ENCODE assay signal across 8 cellular contexts in the genomic region with DNA sequence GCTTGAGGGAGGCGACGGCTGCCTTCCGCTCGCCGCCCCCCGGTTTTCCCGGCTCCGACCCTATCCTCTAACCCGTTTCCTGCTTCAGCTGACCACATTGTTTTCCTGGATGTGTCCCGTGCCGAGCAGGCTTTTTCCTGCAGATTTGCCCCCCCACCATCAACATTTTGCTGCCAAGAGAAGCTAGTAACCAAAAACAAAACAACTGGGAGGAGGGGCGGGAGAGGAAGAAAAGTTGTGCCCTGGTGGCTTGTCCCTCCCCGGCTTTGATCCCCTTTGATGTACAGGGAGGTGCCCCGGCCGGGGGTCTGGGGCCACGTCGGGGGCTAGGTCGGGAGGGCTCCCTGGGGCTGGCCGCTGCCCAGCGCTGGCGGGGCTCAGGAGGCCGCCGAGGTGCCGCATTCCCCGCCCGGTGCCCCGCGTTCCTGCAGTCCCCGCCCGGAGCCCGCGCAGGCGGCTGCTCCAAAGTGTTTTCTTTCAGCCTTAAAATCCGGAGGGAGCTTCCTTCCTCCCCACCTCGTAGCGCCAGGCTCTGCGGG. TPM values are rescaled to one million over a fixed set of nuclear protein-coding genes. Genes with fewer than 3 reads are reported as not detected.
DNase-seq lines count a peak whose midpoint lies in the region; ATAC-seq, FAIRE-seq and TF ChIP-seq lines count a peak whose summit lies in the region.
"Not testable (repeated sequence)": the region's sequence is repeated elsewhere in the genome, so short reads cannot be mapped to it uniquely, and the experiment has no call there.

No MANE protein-coding gene starts in this region.

- POLR2A ChIA-PET in A673 (lab: Charles Lee; ENCODE audit: low non-redundant PET) = not testable (repeated sequence)

- not testable (repeated sequence) for H3F3A ChIP-seq in GM23338 (replicated peaks; ENCODE audit: low read depth)

- not testable (repeated sequence) for H3K4me2 ChIP-seq in GM23338

- not testable (repeated sequence) for H3K79me2 ChIP-seq in GM23338 (replicated peaks; ENCODE audit: insufficient read depth)

- H3K27ac Mint-ChIP-seq in GM23338; activated T-cell treated with anti-CD3 and anti-CD28 coated beads, Interleukin-2, amount 50 U/mL, for 24 hours; natural killer cell: not testable (repeated sequence)
- H3K27ac Mint-ChIP-seq in stimulated activated naive CD8-positive, alpha-beta T cell treated with anti-CD3 and anti-CD28 coated beads, Interleukin-15, Interleukin-2, amounts not matched to agents 100 ng/mL and 50 ng/mL, for 24 hours = peak overlapping the region; percentile 68

- not testable (repeated sequence) for H3K36me3 Mint-ChIP-seq in GM23338 (ENCODE audit: low read depth); activated T-cell treated with anti-CD3 and anti-CD28 coated beads, Interleukin-2, amount 50 U/mL, for 24 hours (ENCODE audit: low read depth); natural killer cell; stimulated activated naive CD8-positive, alpha-beta T cell treated with anti-CD3 and anti-CD28 coated beads, Interleukin-15, Interleukin-2, amounts not matched to agents 100 ng/mL and 50 ng/mL, for 24 hours (ENCODE audit: low read depth)

- BruUV-seq in A673 (replicated peaks; lab: Mats Ljungman, UMichigan) = not testable (repeated sequence)

- peak overlapping the region; percentile 48 for H3K4me3 ChIP-seq in A673 (ENCODE audit: low read depth, low read length, poor library complexity, severe bottlenecking)
- H3K4me3 ChIP-seq in GM23338 = peak overlapping the region; percentile 40; the same call in 1 of the 2 replicates
- peak overlapping the region in 3 of 4 donors; percentile 18 to 53 (median 39) for H3K4me3 ChIP-seq in Peyer's patch
- peak overlapping the region; percentile 34 for H3K4me3 ChIP-seq in bronchial epithelial cell (ENCODE audit: low read depth, low read length)

- not testable (repeated sequence) for ATAC-seq in GM23338; Right ventricle myocardium superior (ENCODE audit: poor library complexity); natural killer cell

- not testable (repeated sequence) for H2AFZ ChIP-seq in GM23338

- TF ChIP-seq CTCF in A673 (conservative IDR thresholded peaks at IDR 0.05; ENCODE audit: low read depth, low read length); GM23338 (conservative IDR thresholded peaks at IDR 0.05; ENCODE audit: low read depth in 2 of 2); Peyer's patch (IDR thresholded peaks at IDR 0.05); bronchial epithelial cell (IDR thresholded peaks at IDR 0.05; ENCODE audit: insufficient read depth, low read length, severe bottlenecking); natural killer cell (IDR thresholded peaks at IDR 0.05): not testable (repeated sequence)

- not testable (repeated sequence) for H3K27me3 Mint-ChIP-seq in GM23338 (ENCODE audit: insufficient read depth, low read depth, poor library complexity); activated T-cell treated with anti-CD3 and anti-CD28 coated beads, Interleukin-2, amount 50 U/mL, for 24 hours; natural killer cell (ENCODE audit: low read depth in 2 of 2); stimulated activated naive CD8-positive, alpha-beta T cell treated with anti-CD3 and anti-CD28 coated beads, Interleukin-15, Interleukin-2, amounts not matched to agents 100 ng/mL and 50 ng/mL, for 24 hours

- not testable (repeated sequence) for H3K4me1 ChIP-seq in A673 (ENCODE audit: insufficient read depth, low read length, poor library complexity, severe bottlenecking); GM23338 (ENCODE audit: insufficient read depth); Peyer's patch

- H3K27me3 ChIP-seq in A673 (replicated peaks; ENCODE audit: insufficient read depth, low read depth, low read length, poor library complexity); GM23338 (ENCODE audit: insufficient read depth); Peyer's patch; bronchial epithelial cell (ENCODE audit: control insufficient read depth, insufficient read depth, low read length): not testable (repeated sequence)

- H3K4me3 Mint-ChIP-seq in GM23338 (peak overlapping the region; percentile 78), natural killer cell (peak overlapping the region; percentile 92)
- H3K4me3 Mint-ChIP-seq in activated T-cell treated with anti-CD3 and anti-CD28 coated beads, Interleukin-2, amount 50 U/mL, for 24 hours = peak overlapping the region; percentile 86
- peak overlapping the region; percentile 90 for H3K4me3 Mint-ChIP-seq in stimulated activated naive CD8-positive, alpha-beta T cell treated with anti-CD3 and anti-CD28 coated beads, Interleukin-15, Interleukin-2, amounts not matched to agents 100 ng/mL and 50 ng/mL, for 24 hours

- H3K27ac ChIP-seq in A673 (ENCODE audit: low read depth, low read length, poor library complexity, severe bottlenecking); GM23338 (ENCODE audit: low read depth); Peyer's patch: not testable (repeated sequence)

- not testable (repeated sequence) for TF ChIP-seq POLR2A in Peyer's patch (IDR thresholded peaks at IDR 0.05)

- not testable (repeated sequence) for FAIRE-seq in bronchial epithelial cell (lab: Jason Lieb, UNC)

- H3K9me3 Mint-ChIP-seq in GM23338; activated T-cell treated with anti-CD3 and anti-CD28 coated beads, Interleukin-2, amount 50 U/mL, for 24 hours; natural killer cell; stimulated activated naive CD8-positive, alpha-beta T cell treated with anti-CD3 and anti-CD28 coated beads, Interleukin-15, Interleukin-2, amounts not matched to agents 100 ng/mL and 50 ng/mL, for 24 hours: not testable (repeated sequence)

- H4K20me1 ChIP-seq in GM23338 (replicated peaks; ENCODE audit: insufficient read depth) = not testable (repeated sequence)

- not testable (repeated sequence) for H3K9me2 ChIP-seq in GM23338 (ENCODE audit: insufficient read depth)

- not testable (repeated sequence) for H3K36me3 ChIP-seq in A673 (ENCODE audit: insufficient read depth, low read length, poor library complexity, severe bottlenecking); GM23338 (ENCODE audit: insufficient read depth); Peyer's patch; bronchial epithelial cell (ENCODE audit: control insufficient read depth, insufficient read depth, low read length)

- DNase-seq in A673 (ENCODE audit: low spot score); GM23338 (ENCODE audit: low spot score); bronchial epithelial cell (ENCODE audit: low read depth); natural killer cell: not testable (repeated sequence)
- DNase-seq in Peyer's patch (peak in 1 of 3 donors; percentile 45), Right ventricle myocardium superior (peak; percentile 15)
- peak; percentile 44 for DNase-seq in activated T-cell treated with anti-CD3 and anti-CD28 coated beads, Interleukin-2, amount 50 U/mL, for 24 hours

- not testable (repeated sequence) for H3K9me3 ChIP-seq in A673 (ENCODE audit: low read depth, low read length, poor library complexity, severe bottlenecking); Peyer's patch

- CTCF ChIA-PET in A673 (lab: Charles Lee) = not testable (repeated sequence)

- H3K4me1 Mint-ChIP-seq in GM23338; activated T-cell treated with anti-CD3 and anti-CD28 coated beads, Interleukin-2, amount 50 U/mL, for 24 hours (ENCODE audit: low read depth); natural killer cell; stimulated activated naive CD8-positive, alpha-beta T cell treated with anti-CD3 and anti-CD28 coated beads, Interleukin-15, Interleukin-2, amounts not matched to agents 100 ng/mL and 50 ng/mL, for 24 hours (ENCODE audit: low read depth): not testable (repeated sequence)

- intact Hi-C loops in A673 (cut with micrococcal nuclease; ENCODE audit: unreplicated experiment); Right ventricle myocardium superior (cut with DNase I); natural killer cell (cut with micrococcal nuclease): not testable (repeated sequence)

RNA-seq across cellular contexts. Expression of a gene that starts 2.2 kb away (rescaled TPM):
- 15.6 and 18.5 TPM in 2 replicates for total RNA-seq in A673 (2021)
- total RNA-seq in GM23338 (2014; rRNA removed; shearing (Covaris generic)) = 2.6 and 4.0 TPM in 2 replicates
- polyA plus RNA-seq in GM23338 (2016; fragmentation: Nextera tagmentation; extraction: Ambion mirVana) = 10.2 and 11.4 TPM in 2 replicates
- under 1 TPM in 1 of 4 donors, not detected in 3; 0.47 TPM for total RNA-seq in Peyer's patch
- not detected in 2 replicates for total RNA-seq in bronchial epithelial cell
- total RNA-seq in Right ventricle myocardium superior = not detected
- total RNA-seq in natural killer cell = under 1 TPM in 2 of 3 donors, not detected in 1; 0.18 to 0.19 TPM
